9 cellular contexts compared by ENCODE assay signal in genomic region chr4:40749717-40750460, GRCh38. TPM values are rescaled to one million over a fixed set of nuclear protein-coding genes. Genes with fewer than 3 reads are reported as not detected.
DNase-seq lines count a peak whose midpoint lies in the region; ATAC-seq and TF ChIP-seq lines count a peak whose summit lies in the region.
"Had no signal": no experiment of that assay in that cellular context is flagged by ENCODE, and none has a peak within 500 bp of the region (broad histone marks: within the 10 kb centered on the region; RNA-seq: fewer than 3 reads in every experiment).

A gene with protein sequence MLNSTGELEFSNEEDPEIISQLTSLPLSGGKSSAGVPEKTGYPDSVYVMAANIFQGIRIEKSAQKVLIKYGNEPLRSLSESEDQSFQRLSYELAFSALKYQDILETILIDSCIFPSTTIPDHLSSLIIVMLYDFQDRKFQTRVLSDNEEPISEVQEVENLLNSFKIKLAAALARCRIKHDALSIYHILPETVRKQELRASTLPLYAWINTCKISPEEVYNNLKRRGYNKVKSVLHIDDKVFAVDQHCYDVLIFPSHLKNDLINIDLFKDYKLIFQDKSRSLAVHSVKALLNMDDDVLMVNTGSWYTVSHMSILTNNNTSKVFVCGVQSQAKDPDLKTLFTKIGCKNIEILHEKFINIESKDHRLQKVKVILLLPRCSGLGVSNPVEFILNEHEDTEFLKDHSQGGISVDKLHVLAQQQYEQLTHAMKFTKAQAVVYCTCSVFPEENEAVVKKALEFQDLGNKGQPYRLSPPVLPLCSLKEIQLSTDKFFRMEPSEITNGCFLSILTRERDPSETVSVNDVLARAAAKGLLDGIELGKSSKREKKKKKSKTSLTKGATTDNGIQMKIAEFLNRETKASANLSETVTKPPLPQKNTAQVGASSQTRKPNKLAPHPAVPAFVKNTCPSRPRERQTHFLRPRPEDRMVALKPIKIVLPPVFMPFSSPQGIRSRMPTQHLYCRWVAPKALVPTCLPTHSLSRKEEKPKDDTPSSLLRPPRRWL (plus strand): TSS chr4:40749955. CDS start chr4:40750694, 739 bp downstream.

- no peak within 1 kb of the TSS for H3K27ac ChIP-seq in IMR-90 (ENCODE audit: insufficient read depth, low read length)
- peak within 1 kb of the TSS; percentile 53 for H3K27ac ChIP-seq in endodermal cell (ENCODE audit: low read depth, low read length)
- peak within 1 kb of the TSS in 1 of 4 donors; percentile 47 for H3K27ac ChIP-seq in tibial nerve
- H3K27ac ChIP-seq: C4-2B had no signal

- H3K9ac ChIP-seq in IMR-90 (ENCODE audit: low read depth, low read length), result no peak within 1 kb of the TSS
- H3K9ac ChIP-seq in endodermal cell (ENCODE audit: extremely low read depth, low read length, poor library complexity, severe bottlenecking), result peak within 1 kb of the TSS; percentile 85

- H2AFZ ChIP-seq in IMR-90 (replicated peaks; ENCODE audit: low read length, poor library complexity), result peak within 1 kb of the TSS; percentile 87

- H3K27ac Mint-ChIP-seq in T-cell (no peak within 1 kb of the TSS), endodermal cell (peak within 1 kb of the TSS; percentile 93)

- DNase-seq in SIG-M5 treated with dmso at 0.1 percent for 504 hours (lab: John Stamatoyannopoulos, UW; ENCODE audit: unreplicated experiment) (peak; percentile 25), SIG-M5 (lab: John Stamatoyannopoulos, UW) (no peak), IMR-90 (no peak), T-cell (peak in 27 of 34 experiments; percentile 1 to 40 (median 13)), endodermal cell (peak; percentile 97), mucosa of gallbladder (ENCODE audit: low spot score) (peak; percentile 54), tibial nerve (ENCODE audit: low spot score in 2 of 2) (no peak)

- CTCF ChIA-PET in IMR-90 (lab: Yijun Ruan, JAX), result no interaction called here
- CTCF ChIA-PET in T-cell (lab: Charles Lee), result interaction anchor here in 1 of 2 donors (0.7 kb wide), 1 partner anchor 20 kb away, joined by 3 read pairs; no protein-coding TSS in a partner anchor

- H3K9me1 ChIP-seq in IMR-90 (ENCODE audit: insufficient read depth, low read length), result no peaks in the 10 kb centered on the region

- ATAC-seq in IMR-90 (ENCODE audit: low read depth) (peak; percentile 46), T-cell (replicated peaks in 1 of 4) (peak; percentile 57 to 77 (median 60)), GM18867 (IDR thresholded peaks at IDR 0.05; ENCODE audit: unreplicated experiment) (no peak)

- no peak within 1 kb of the TSS for H2BK5ac ChIP-seq in IMR-90 (ENCODE audit: low read depth, low read length, poor library complexity, severe bottlenecking)

- dilution Hi-C loops in IMR-90 (cut with HindIII; ENCODE audit: low sequenced_read_pairs, unreplicated experiment), result no loop called here

- no peak within 1 kb of the TSS for H2BK20ac ChIP-seq in IMR-90 (ENCODE audit: low read depth, low read length)

- no peak within 1 kb of the TSS for H2BK15ac ChIP-seq in IMR-90 (ENCODE audit: low read depth, low read length)

- no TSS peak for BruUV-seq in IMR-90 (replicated peaks; lab: Mats Ljungman, UMichigan)

- H2AK9ac ChIP-seq in IMR-90 (replicated peaks; ENCODE audit: low read depth, low read length, poor library complexity), result peak within 1 kb of the TSS; percentile 39

- H4K5ac ChIP-seq in IMR-90 (ENCODE audit: low read depth, low read length), result no peak within 1 kb of the TSS

- TF ChIP-seq CTCF in IMR-90 (conservative IDR thresholded peaks at IDR 0.05; ENCODE audit: low read depth, low read length) (no peak), endodermal cell (conservative IDR thresholded peaks at IDR 0.05) (no peak), tibial nerve (IDR thresholded peaks at IDR 0.05) (no peak)

- POLR2A ChIA-PET in IMR-90 (lab: Charles Lee; ENCODE audit: unreplicated experiment), result interaction anchor here (0.6 kb wide), 1 partner anchor 17 kb away, joined by 6 read pairs; no protein-coding TSS in a partner anchor
- POLR2A ChIA-PET in T-cell (lab: Charles Lee), result no interaction called here

- H3K36me3 Mint-ChIP-seq in T-cell (no peaks in the 10 kb centered on the region), endodermal cell (ENCODE audit: low read depth) (peaks cover 27% of the 10 kb centered on the region)

- peak within 1 kb of the TSS; percentile 26 for H3K4me2 ChIP-seq in IMR-90 (ENCODE audit: low read depth, low read length)

- no peak within 1 kb of the TSS for H2BK120ac ChIP-seq in IMR-90 (ENCODE audit: low read depth, low read length)

- no peak for TF ChIP-seq RAD21 in IMR-90 (IDR thresholded peaks at IDR 0.05; ENCODE audit: low read length)

- no peak for TF ChIP-seq POLR2A in IMR-90 (IDR thresholded peaks at IDR 0.05; ENCODE audit: low read depth, low read length)
- no peak for TF ChIP-seq POLR2A in tibial nerve (IDR thresholded peaks at IDR 0.05)

- H3K14ac ChIP-seq in IMR-90 (replicated peaks; ENCODE audit: low read depth, low read length), result no peak within 1 kb of the TSS

- H2AK5ac ChIP-seq in IMR-90 (ENCODE audit: low read depth, low read length), result no peak within 1 kb of the TSS

- H3K4me3 Mint-ChIP-seq in T-cell (peak within 1 kb of the TSS; percentile 55 to 78 (median 62)), endodermal cell (peak within 1 kb of the TSS; percentile 84)

- H3K36me3 ChIP-seq in IMR-90 (ENCODE audit: control insufficient read depth, insufficient read depth, low read length) (no peaks in the 10 kb centered on the region), endodermal cell (ENCODE audit: control insufficient read depth, insufficient read depth, low read length) (peaks cover 8% of the 10 kb centered on the region), tibial nerve (no peaks in the 10 kb centered on the region)

- H3K79me1 ChIP-seq in IMR-90 (ENCODE audit: low read depth in 1 of 2, low read length in 2 of 2), result no peaks in the 10 kb centered on the region

- intact Hi-C loops in IMR-90 (cut with micrococcal nuclease), result no loop called here

- H3K9me3 Mint-ChIP-seq in T-cell (peaks cover 0 to 3% (median 0%) of the 10 kb centered on the region in 3 donors), endodermal cell (peaks cover 14% of the 10 kb centered on the region)

- H3K4ac ChIP-seq in IMR-90 (ENCODE audit: low read depth, low read length), result no peak within 1 kb of the TSS

- H3K4me1 Mint-ChIP-seq in T-cell, result peaks cover 5 to 11% (median 5%) of the 10 kb centered on the region in 3 donors
- peaks cover 10% of the 10 kb centered on the region for H3K4me1 Mint-ChIP-seq in endodermal cell

- in situ Hi-C loops in IMR-90 (cut with MboI; ENCODE audit: low sequenced_read_pairs), result loop anchor here (25.0 kb wide), 1 partner anchor 487 kb away; no protein-coding TSS in a partner anchor

- peak within 1 kb of the TSS; percentile 30 for H3K4me3 ChIP-seq in IMR-90 (ENCODE audit: insufficient read depth, low read depth, low read length)
- H3K4me3 ChIP-seq in endodermal cell (ENCODE audit: low read length), result peak within 1 kb of the TSS; percentile 97
- peak within 1 kb of the TSS; percentile 32 to 55 (median 44) for H3K4me3 ChIP-seq in tibial nerve

- no peak for TF ChIP-seq EP300 in tibial nerve (IDR thresholded peaks at IDR 0.05)

- H3K27me3 ChIP-seq in IMR-90 (ENCODE audit: control insufficient read depth, insufficient read depth, low read length) (peaks cover 26% of the 10 kb centered on the region), endodermal cell (ENCODE audit: control insufficient read depth, insufficient read depth, low read length, poor library complexity, severe bottlenecking) (no peaks in the 10 kb centered on the region), tibial nerve (peaks cover 0 to 31% of the 10 kb centered on the region in 2 donors)

- no peak within 1 kb of the TSS for H3K56ac ChIP-seq in IMR-90 (ENCODE audit: extremely low read depth, insufficient read depth, low read length)

- H4K20me1 ChIP-seq in IMR-90 (ENCODE audit: insufficient read depth, low read length), result no peaks in the 10 kb centered on the region

- 8% methylated on average over 43 of the region's 75 CpGs; no CpG with 5 or more reads in 1 of the 2 experiments for WGBS in IMR-90 (ENCODE audit: extremely low coverage in 2 of 2, insufficient read length in 1 of 2), 2 experiments
- WGBS in endodermal cell (ENCODE audit: insufficient coverage in 1 of 2, insufficient read length in 1 of 2), 2 experiments, result 2 to 4% methylated on average over 13 to 75 of the region's 75 CpGs
- WGBS in tibial nerve, 2 donors, result 1 to 2% methylated on average over 40 to 50 of the region's 75 CpGs

- no peak within 1 kb of the TSS for H3K18ac ChIP-seq in IMR-90 (ENCODE audit: low read depth, low read length)

- H3K4me1 ChIP-seq in IMR-90 (ENCODE audit: control insufficient read depth, insufficient read depth, low read length) (no peaks in the 10 kb centered on the region), endodermal cell (ENCODE audit: control insufficient read depth, insufficient read depth, low read length) (no peaks in the 10 kb centered on the region), tibial nerve (peaks cover 0 to 16% (median 1%) of the 10 kb centered on the region in 4 donors)

- peaks cover 24 to 38% of the 10 kb centered on the region in 2 donors for H3K27me3 Mint-ChIP-seq in T-cell
- peaks cover 3% of the 10 kb centered on the region for H3K27me3 Mint-ChIP-seq in endodermal cell (ENCODE audit: insufficient read depth)

- no peak within 1 kb of the TSS for H4K91ac ChIP-seq in IMR-90 (ENCODE audit: insufficient read depth, low read depth, low read length)

- H3K9me3 ChIP-seq in IMR-90 (ENCODE audit: control insufficient read depth, insufficient read depth, low read length), result 0 out of 2 replicates have a peak, but pooled peaks cover 2% of the 10 kb centered on the region
- H3K9me3 ChIP-seq in endodermal cell (ENCODE audit: control insufficient read depth, low read length), result peaks cover 18% of the 10 kb centered on the region
- no peaks in the 10 kb centered on the region for H3K9me3 ChIP-seq in tibial nerve

- no peak within 1 kb of the TSS for H4K8ac ChIP-seq in IMR-90 (ENCODE audit: low read depth in 2 of 2, low read length in 2 of 2)

- H3K23ac ChIP-seq in IMR-90 (ENCODE audit: low read depth, low read length), result peak within 1 kb of the TSS; percentile 68

RNA-seq across cellular contexts. Expression of the gene that starts here (rescaled TPM):
- total RNA-seq in IMR-90 (2012; rRNA removed), result not detected in 2 replicates
- not detected in 2 replicates for polyA plus RNA-seq in IMR-90 (2012; rRNA removed)
- polyA plus RNA-seq in IMR-90 (2012; cell fraction: cytosol; rRNA removed), result not detected in 2 replicates
- not detected in 2 replicates for polyA plus RNA-seq in IMR-90 (2012; cell fraction: nucleus; rRNA removed; ENCODE audit: low replicate concordance)
- 1 to 10 TPM in 1 of 5 donors, under 1 TPM in 4; 0.28 to 1.0 (median 0.54) TPM for total RNA-seq in T-cell
- 10 to 100 TPM; 17.9 to 29.6 TPM for total RNA-seq in endodermal cell
- polyA plus RNA-seq in endodermal cell (2013, experiment 1 of 2), result 12.8 TPM
- polyA plus RNA-seq in endodermal cell (2013, experiment 2 of 2), result 15.0 TPM
- 5.6 TPM for total RNA-seq in mucosa of gallbladder
- total RNA-seq in tibial nerve, result 1 to 10 TPM in 3 of 4 donors, not detected in 1; 2.0 to 3.1 (median 2.1) TPM

Comparison
In these comparisons a context has a peak if more than half of its experiments do, and no peak if none do; other contexts are left out.
1. DNase-seq: peak in SIG-M5 treated with dmso at 0.1 percent for 504 hours (single experiment), T-cell (27 of 34), endodermal cell (single experiment) and mucosa of gallbladder (single experiment); none in SIG-M5 (single experiment), IMR-90 (single experiment) and tibial nerve (0 of 2).
2. Peak in ATAC-seq, H3K4me3 ChIP-seq and H3K4me2 ChIP-seq in IMR-90; RNA of the gene not detected or under 1 TPM.
3. H3K4me3 ChIP-seq: peak in every context shown above with its lines; median percentile 97 in endodermal cell; 44 in tibial nerve; 30 in IMR-90.